1 cellular context compared by ENCODE assay signal in the genomic region with DNA sequence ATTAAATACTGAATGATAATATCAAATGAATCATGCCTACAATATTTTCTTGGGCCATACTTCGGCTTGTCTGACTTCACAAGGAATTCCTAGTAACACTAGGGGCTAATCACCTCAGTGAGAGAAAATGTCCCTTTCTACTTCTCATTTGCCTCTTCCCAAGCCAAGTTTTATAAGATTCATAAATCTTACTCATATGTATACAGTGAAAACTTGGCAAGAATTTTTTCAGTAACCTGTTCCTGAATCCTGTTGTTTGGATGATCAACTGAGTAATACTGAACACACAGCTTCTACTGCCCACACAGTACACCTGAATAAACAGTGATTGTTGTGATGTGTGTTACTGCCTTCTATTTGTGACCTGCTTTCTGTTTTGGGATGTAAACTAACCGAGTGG.
TF ChIP-seq lines count a peak whose summit lies in the region.

No MANE protein-coding gene starts in this region.

TF ChIP-seq in A549, 52 proteins besides CTCF, POLR2A, EP300 and RAD21:
- no peak for TF ChIP-seq RARB (CRISPR knock-in tag; IDR thresholded peaks at IDR 0.05)
- no peak for TF ChIP-seq TP53 (CRISPR knock-in tag; IDR thresholded peaks at IDR 0.05)
- TF ChIP-seq RCOR1 (IDR thresholded peaks at IDR 0.05; ENCODE audit: low read depth, low read length): no peak
- TF ChIP-seq, protein P1, sequence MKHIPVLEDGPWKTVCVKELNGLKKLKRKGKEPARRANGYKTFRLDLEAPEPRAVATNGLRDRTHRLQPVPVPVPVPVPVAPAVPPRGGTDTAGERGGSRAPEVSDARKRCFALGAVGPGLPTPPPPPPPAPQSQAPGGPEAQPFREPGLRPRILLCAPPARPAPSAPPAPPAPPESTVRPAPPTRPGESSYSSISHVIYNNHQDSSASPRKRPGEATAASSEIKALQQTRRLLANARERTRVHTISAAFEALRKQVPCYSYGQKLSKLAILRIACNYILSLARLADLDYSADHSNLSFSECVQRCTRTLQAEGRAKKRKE (CRISPR knock-in tag; IDR thresholded peaks at IDR 0.05; ENCODE audit: low read depth): no peak
- no peak for TF ChIP-seq NPAS2 (CRISPR knock-in tag; IDR thresholded peaks at IDR 0.05; ENCODE audit: borderline replicate concordance)
- no peak for TF ChIP-seq EHF (CRISPR knock-in tag; IDR thresholded peaks at IDR 0.05)
- no peak for TF ChIP-seq ESRRA (IDR thresholded peaks at IDR 0.05; ENCODE audit: borderline replicate concordance, low read length)
- TF ChIP-seq JUNB (IDR thresholded peaks at IDR 0.05): no peak
- TF ChIP-seq, protein P2, sequence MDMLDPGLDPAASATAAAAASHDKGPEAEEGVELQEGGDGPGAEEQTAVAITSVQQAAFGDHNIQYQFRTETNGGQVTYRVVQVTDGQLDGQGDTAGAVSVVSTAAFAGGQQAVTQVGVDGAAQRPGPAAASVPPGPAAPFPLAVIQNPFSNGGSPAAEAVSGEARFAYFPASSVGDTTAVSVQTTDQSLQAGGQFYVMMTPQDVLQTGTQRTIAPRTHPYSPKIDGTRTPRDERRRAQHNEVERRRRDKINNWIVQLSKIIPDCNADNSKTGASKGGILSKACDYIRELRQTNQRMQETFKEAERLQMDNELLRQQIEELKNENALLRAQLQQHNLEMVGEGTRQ (IDR thresholded peaks at IDR 0.05): no peak
